ENCODE assay signal across 8 cellular contexts in the genomic region with DNA sequence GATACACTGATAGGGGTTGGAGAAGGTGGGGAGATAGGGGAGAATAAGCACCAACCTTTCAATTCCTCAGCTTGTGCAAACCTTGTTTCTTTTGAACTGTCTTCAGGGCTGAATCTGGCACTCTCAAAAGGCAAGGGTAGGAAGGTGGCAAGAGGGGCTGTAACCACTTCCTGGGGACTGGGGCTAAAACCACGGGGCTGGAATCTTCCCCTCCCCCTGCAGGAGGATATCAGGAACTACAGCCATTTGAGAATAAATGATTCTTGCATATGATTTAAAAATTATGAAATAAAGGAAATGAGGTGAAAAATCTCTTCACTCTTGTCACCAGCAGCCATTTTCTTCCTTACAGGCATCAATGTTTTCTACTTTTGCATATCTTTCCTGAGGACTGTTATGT. TPM values are rescaled to one million over a fixed set of nuclear protein-coding genes. Genes with fewer than 3 reads are reported as not detected.
DNase-seq lines count a peak whose midpoint lies in the region; ATAC-seq and TF ChIP-seq lines count a peak whose summit lies in the region.

No MANE protein-coding gene starts in this region.

- no peak for TF ChIP-seq EP300 in sigmoid colon (IDR thresholded peaks at IDR 0.05)

- TF ChIP-seq POLR2A in esophagus squamous epithelium (IDR thresholded peaks at IDR 0.05) = no peak
- no peak for TF ChIP-seq POLR2A in sigmoid colon (IDR thresholded peaks at IDR 0.05)

- no peaks in the 10 kb centered on the region for H3K9me3 Mint-ChIP-seq in activated T-helper 2 cell treated with anti-CD3 and anti-CD28 coated beads, Interferon-gamma antibody, Interleukin-2, Interleukin-4, amounts not matched to agents 10 μg/mL and 5 μg/mL and 100 μg/mL, durations not matched to agents 14 hours and 24 hours and 36 hours

- no peak overlapping the region for H3K27ac Mint-ChIP-seq in activated T-helper 2 cell treated with anti-CD3 and anti-CD28 coated beads, Interferon-gamma antibody, Interleukin-2, Interleukin-4, amounts not matched to agents 10 μg/mL and 5 μg/mL and 100 μg/mL, durations not matched to agents 14 hours and 24 hours and 36 hours

- H3K27me3 Mint-ChIP-seq in activated T-helper 2 cell treated with anti-CD3 and anti-CD28 coated beads, Interferon-gamma antibody, Interleukin-2, Interleukin-4, amounts not matched to agents 10 μg/mL and 5 μg/mL and 100 μg/mL, durations not matched to agents 14 hours and 24 hours and 36 hours (ENCODE audit: low read depth) = peaks cover 21% of the 10 kb centered on the region

- no peak overlapping the region for H3K27ac ChIP-seq in RWPE1
- H3K27ac ChIP-seq in esophagus squamous epithelium = no peak overlapping the region
- H3K27ac ChIP-seq in sigmoid colon = no peak overlapping the region

- peaks cover 6% of the 10 kb centered on the region for H3K4me1 Mint-ChIP-seq in activated T-helper 2 cell treated with anti-CD3 and anti-CD28 coated beads, Interferon-gamma antibody, Interleukin-2, Interleukin-4, amounts not matched to agents 10 μg/mL and 5 μg/mL and 100 μg/mL, durations not matched to agents 14 hours and 24 hours and 36 hours (ENCODE audit: low read depth)

- H3K4me1 ChIP-seq in esophagus squamous epithelium (no peaks in the 10 kb centered on the region), sigmoid colon (no peaks in the 10 kb centered on the region)

- intact Hi-C loops in esophagus squamous epithelium (cut with DNase I) = loop anchor here (10.0 kb wide), 1 partner anchor 50 kb away; a partner anchor contains a TSS
- intact Hi-C loops in sigmoid colon (cut with DNase I) = no loop called here
- intact Hi-C loops in activated T-helper 2 cell treated with anti-CD3 and anti-CD28 coated beads, Interferon-gamma antibody, Interleukin-2, Interleukin-4, amounts not matched to agents 10 μg/mL and 5 μg/mL and 100 μg/mL, durations not matched to agents 14 hours and 24 hours and 36 hours (cut with micrococcal nuclease) = loop anchor here (2.0 kb wide), 1 partner anchor 76 kb away; no protein-coding TSS in a partner anchor

- H3K36me3 ChIP-seq in esophagus squamous epithelium (no peaks in the 10 kb centered on the region), sigmoid colon (no peaks in the 10 kb centered on the region)

- H3K9me3 ChIP-seq in esophagus squamous epithelium (peaks cover 0 to 6% (median 0%) of the 10 kb centered on the region in 3 donors), sigmoid colon (no peaks in the 10 kb centered on the region)

- H3K4me3 Mint-ChIP-seq in activated T-helper 2 cell treated with anti-CD3 and anti-CD28 coated beads, Interferon-gamma antibody, Interleukin-2, Interleukin-4, amounts not matched to agents 10 μg/mL and 5 μg/mL and 100 μg/mL, durations not matched to agents 14 hours and 24 hours and 36 hours (ENCODE audit: low read depth) = no peak overlapping the region

- POLR2A ChIA-PET in AG04449 (lab: Yijun Ruan, JAX) (no interaction called here), RWPE1 (lab: Yijun Ruan, JAX; ENCODE audit: low non-redundant PET) (no interaction called here)

- no peak for ATAC-seq in HG03521 (IDR thresholded peaks at IDR 0.05; ENCODE audit: unreplicated experiment)

- CTCF ChIA-PET in AG04449 (lab: Yijun Ruan, JAX) (interaction anchor here (0.8 to 20.9 kb wide), 13 partner anchors 8 to 172 kb away, joined by 3 to 643 read pairs (median 4); a partner anchor contains a TSS), RWPE1 (lab: Yijun Ruan, JAX) (interaction anchor here (0.6 to 1.4 kb wide), 5 partner anchors 9 to 210 kb away, joined by 3 to 8 read pairs (median 4); no protein-coding TSS in a partner anchor)

- H3K27me3 ChIP-seq in esophagus squamous epithelium = no peaks in the 10 kb centered on the region
- H3K27me3 ChIP-seq in sigmoid colon = no peaks in the 10 kb centered on the region

- peak; percentile 24 for TF ChIP-seq CTCF in AG04449 (IDR thresholded peaks at IDR 0.05; ENCODE audit: insufficient read depth, low read length, missing control alignments)
- TF ChIP-seq CTCF in GM10266 (IDR thresholded peaks at IDR 0.05; ENCODE audit: control insufficient read depth, insufficient read depth, low read depth, missing control alignments) = peak; percentile 5
- TF ChIP-seq CTCF in RWPE1 (conservative IDR thresholded peaks at IDR 0.05; ENCODE audit: low read depth) = peak; percentile 34
- peak in 5 of 6 experiments; percentile 46 to 55 (median 49) for TF ChIP-seq CTCF in esophagus squamous epithelium (IDR thresholded peaks at IDR 0.05)
- peak in 3 of 4 experiments; percentile 37 to 53 (median 49) for TF ChIP-seq CTCF in sigmoid colon (IDR thresholded peaks at IDR 0.05)

- H3K4me3 ChIP-seq in AG04449 (ENCODE audit: low read depth, low read length) (no peak overlapping the region), esophagus squamous epithelium (no peak overlapping the region), sigmoid colon (no peak overlapping the region)

- DNase-seq in AG04449 (ENCODE audit: low read depth, low spot score) (no peak), GM10266 (ENCODE audit: extremely low spot score) (no peak), RWPE1 (ENCODE audit: low spot score) (peak; percentile 54), esophagus squamous epithelium (lab: John Stamatoyannopoulos, UW) (no peak), sigmoid colon (peak; percentile 57), hepatic stellate cell (ENCODE audit: low spot score) (no peak)
- DNase-seq in activated T-helper 2 cell treated with anti-CD3 and anti-CD28 coated beads, Interferon-gamma antibody, Interleukin-2, Interleukin-4, amounts not matched to agents 10 μg/mL and 5 μg/mL and 100 μg/mL, durations not matched to agents 14 hours and 24 hours and 36 hours (ENCODE audit: low spot score) = no peak

- H3K36me3 Mint-ChIP-seq in activated T-helper 2 cell treated with anti-CD3 and anti-CD28 coated beads, Interferon-gamma antibody, Interleukin-2, Interleukin-4, amounts not matched to agents 10 μg/mL and 5 μg/mL and 100 μg/mL, durations not matched to agents 14 hours and 24 hours and 36 hours (ENCODE audit: low read depth) = no peaks in the 10 kb centered on the region

- WGBS in esophagus squamous epithelium, 2 donors = 0% methylated on average over 1 of the region's 1 CpG
- 0 to 2% methylated on average over 1 of the region's 1 CpG for WGBS in sigmoid colon, 2 donors

RNA-seq across cellular contexts. Expression of a gene that starts 50.8 kb away (rescaled TPM):
- total RNA-seq in esophagus squamous epithelium = 10 to 100 TPM in 2 of 4 donors, 1 to 10 TPM in 2; 2.0 to 24.6 (median 7.6) TPM
- 10 to 100 TPM; 12.4 to 20.6 (median 18.1) TPM for total RNA-seq in sigmoid colon
- polyA plus RNA-seq in sigmoid colon = 1 to 10 TPM; 1.6 to 9.4 (median 6.6) TPM
- 0.07 and 0.11 TPM in 2 replicates for total RNA-seq in activated T-helper 2 cell treated with anti-CD3 and anti-CD28 coated beads, Interferon-gamma antibody, Interleukin-2, Interleukin-4, amounts not matched to agents 10 μg/mL and 5 μg/mL and 100 μg/mL, durations not matched to agents 14 hours and 24 hours and 36 hours

Comparison
In these comparisons a context has a peak if more than half of its experiments do, and no peak if none do; other contexts are left out.
1. DNase-seq: peak in RWPE1 (single experiment) and sigmoid colon (single experiment); none in AG04449 (single experiment), GM10266 (single experiment), esophagus squamous epithelium (single experiment), activated T-helper 2 cell treated with anti-CD3 and anti-CD28 coated beads, Interferon-gamma antibody, Interleukin-2, Interleukin-4, amounts not matched to agents 10 μg/mL and 5 μg/mL and 100 μg/mL, durations not matched to agents 14 hours and 24 hours and 36 hours (single experiment) and hepatic stellate cell (single experiment).
2. Peak in every context shown above with its lines, with median percentiles within 50 percentile points of each other: CTCF ChIP-seq.